Comparison of ENCODE assay signal across 10 cellular contexts in the genomic region with DNA sequence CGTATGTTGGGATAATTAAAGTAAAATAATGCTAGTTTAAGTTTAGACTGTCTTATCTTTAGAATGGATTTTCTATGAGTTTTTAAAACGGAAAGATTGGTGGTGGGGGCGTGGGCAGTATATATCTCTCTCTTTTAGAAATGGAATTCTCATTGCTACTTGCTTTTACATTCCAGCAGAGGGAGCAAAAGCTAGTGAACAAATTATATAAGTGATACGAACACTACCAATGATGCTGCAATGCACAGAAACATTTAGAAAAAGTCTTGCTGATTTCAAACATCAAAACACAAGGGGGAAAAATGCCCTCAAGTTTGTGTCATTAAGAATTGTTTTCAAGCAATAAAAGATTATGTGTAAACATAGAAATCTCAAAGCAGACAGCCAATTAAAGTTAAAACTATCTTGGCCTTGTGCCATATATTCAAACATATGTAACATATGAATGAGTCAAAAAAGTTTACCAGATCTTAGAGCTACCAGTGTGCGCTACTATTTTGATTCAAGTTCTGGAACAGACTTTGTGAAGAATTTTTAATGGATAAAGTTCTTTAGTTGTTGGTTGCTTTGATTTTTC.
DNase-seq lines count a peak whose midpoint lies in the region; ATAC-seq and TF ChIP-seq lines count a peak whose summit lies in the region.
"Had no signal": no experiment of that assay in that cellular context is flagged by ENCODE, and none has a peak within 500 bp of the region (broad histone marks: within the 10 kb centered on the region; RNA-seq: fewer than 3 reads in every experiment).

No MANE protein-coding gene starts in this region.

- no peak overlapping the region for H3K4me3 ChIP-seq in aorta (ENCODE audit: low read length in 2 of 2)
- H3K4me3 ChIP-seq: HAP-1 had no signal

- H3K27ac ChIP-seq in aorta (ENCODE audit: low read depth in 1 of 2, low read length in 2 of 2), result no peak overlapping the region

- no peaks in the 10 kb centered on the region for H3K9me3 ChIP-seq in aorta (ENCODE audit: control insufficient read depth, low read length)
- H3K9me3 ChIP-seq: HAP-1 had no signal

- H3K4me1 ChIP-seq in aorta (ENCODE audit: control insufficient read depth in 1 of 2, insufficient read depth in 2 of 2, low read length in 2 of 2), result no peaks in the 10 kb centered on the region

- DNase-seq in Calu3 (no peak), HEK293T (ENCODE audit: extremely low spot score) (peak; percentile 26), NCI-H526 treated with DMSO at 0.1 percent for 48 hours (lab: John Stamatoyannopoulos, UW) (peak; percentile 30), endothelial cell (ENCODE audit: low spot score) (no peak), renal cortical epithelial cell (ENCODE audit: low read depth) (peak; percentile 47), NCI-H774 (lab: John Stamatoyannopoulos, UW) (no peak), aorta (no peak)
- no peak for DNase-seq in activated naive CD4-positive, alpha-beta T cell (lab: John Stamatoyannopoulos, UW)

- H3K27me3 ChIP-seq in aorta (ENCODE audit: control insufficient read depth in 1 of 2, insufficient read depth in 2 of 2, low read length in 1 of 2), result no peaks in the 10 kb centered on the region

- CTCF ChIA-PET in Calu3 (lab: Charles Lee) (no interaction called here), HEK293T (lab: Yijun Ruan, JAX) (interaction anchor here (0.7 to 0.8 kb wide), 2 partner anchors 9 to 908 kb away, joined by 3 to 4 read pairs; no protein-coding TSS in a partner anchor)

- WGBS in aorta, 2 donors, result 15 to 17% methylated on average over 5 of the region's 5 CpGs

- intact Hi-C loops in Calu3 (cut with micrococcal nuclease; ENCODE audit: unreplicated experiment) (loop anchor here (1.0 kb wide), 2 partner anchors 849 to 908 kb away; no protein-coding TSS in a partner anchor), aorta (cut with DNase I) (no loop called here)

- no peaks in the 10 kb centered on the region for H3K36me3 ChIP-seq in aorta (ENCODE audit: control insufficient read depth in 1 of 2, insufficient read depth in 2 of 2, low read length in 1 of 2)
- H3K36me3 ChIP-seq: HAP-1 had no signal

- H3K4me3 Mint-ChIP-seq in Calu3 (ENCODE audit: low read depth, unreplicated experiment) (no peak overlapping the region), endothelial cell (ENCODE audit: unreplicated experiment) (no peak overlapping the region)
- H3K4me3 Mint-ChIP-seq: central memory CD8-positive, alpha-beta T cell had no signal

- no peak for ATAC-seq in aorta (ENCODE audit: low FRiP score)

- no TSS peak for BruUV-seq in Calu3 (replicated peaks; lab: Mats Ljungman, UMichigan)

- H3K27me3 Mint-ChIP-seq in Calu3 (ENCODE audit: unreplicated experiment) (no peaks in the 10 kb centered on the region), endothelial cell (ENCODE audit: unreplicated experiment) (no peaks in the 10 kb centered on the region)
- H3K27me3 Mint-ChIP-seq: central memory CD8-positive, alpha-beta T cell had no signal

- POLR2A ChIA-PET in HEK293T (lab: Yijun Ruan, JAX), result no interaction called here

- H3K36me3 Mint-ChIP-seq in Calu3 (ENCODE audit: insufficient read depth, unreplicated experiment), result no peaks in the 10 kb centered on the region
- no peaks in the 10 kb centered on the region for H3K36me3 Mint-ChIP-seq in endothelial cell (ENCODE audit: low read depth, unreplicated experiment)

- TF ChIP-seq CTCF in Calu3 (IDR thresholded peaks at IDR 0.05; ENCODE audit: unreplicated experiment), result peak; percentile 53
- peak; percentile 53 for TF ChIP-seq CTCF in endothelial cell (IDR thresholded peaks at IDR 0.05; ENCODE audit: unreplicated experiment)

- no peaks in the 10 kb centered on the region for H3K4me1 Mint-ChIP-seq in Calu3 (ENCODE audit: low read depth, unreplicated experiment)
- peaks cover 17% of the 10 kb centered on the region for H3K4me1 Mint-ChIP-seq in endothelial cell (ENCODE audit: unreplicated experiment)
- H3K4me1 Mint-ChIP-seq: central memory CD8-positive, alpha-beta T cell had no signal

- no peak overlapping the region for H3K27ac Mint-ChIP-seq in Calu3 (ENCODE audit: unreplicated experiment)
- H3K27ac Mint-ChIP-seq in endothelial cell (ENCODE audit: unreplicated experiment), result no peak overlapping the region

- no peaks in the 10 kb centered on the region for H3K9me3 Mint-ChIP-seq in Calu3 (ENCODE audit: low read depth, unreplicated experiment)
- H3K9me3 Mint-ChIP-seq in endothelial cell (ENCODE audit: unreplicated experiment), result no peaks in the 10 kb centered on the region

TF ChIP-seq in HEK293T, 16 proteins besides CTCF, POLR2A, EP300 and RAD21:
- TF ChIP-seq FOXM1 (IDR thresholded peaks at IDR 0.05; ENCODE audit: borderline replicate concordance) (no peak), BHLHE40 (IDR thresholded peaks at IDR 0.05; ENCODE audit: borderline replicate concordance) (no peak), TARDBP (IDR thresholded peaks at IDR 0.05) (no peak), ZNF384 (IDR thresholded peaks at IDR 0.05) (no peak), LEF1 (IDR thresholded peaks at IDR 0.05; ENCODE audit: borderline replicate concordance) (no peak), FOXA1 (IDR thresholded peaks at IDR 0.05) (no peak), NFRKB (IDR thresholded peaks at IDR 0.05) (no peak), L3MBTL2 (conservative IDR thresholded peaks at IDR 0.05) (no peak), SP1 (IDR thresholded peaks at IDR 0.05) (no peak), SUZ12 (IDR thresholded peaks at IDR 0.05) (no peak)

Comparison
In these comparisons a context has a peak if more than half of its experiments do, and no peak if none do; other contexts are left out.
1. DNase-seq: peak in HEK293T (single experiment), NCI-H526 treated with DMSO at 0.1 percent for 48 hours (single experiment) and renal cortical epithelial cell (single experiment); none in Calu3 (single experiment), endothelial cell (single experiment), NCI-H774 (single experiment), activated naive CD4-positive, alpha-beta T cell (0 of 4) and aorta (0 of 2).